ENCODE assay signal across 9 cellular contexts in the genomic region with DNA sequence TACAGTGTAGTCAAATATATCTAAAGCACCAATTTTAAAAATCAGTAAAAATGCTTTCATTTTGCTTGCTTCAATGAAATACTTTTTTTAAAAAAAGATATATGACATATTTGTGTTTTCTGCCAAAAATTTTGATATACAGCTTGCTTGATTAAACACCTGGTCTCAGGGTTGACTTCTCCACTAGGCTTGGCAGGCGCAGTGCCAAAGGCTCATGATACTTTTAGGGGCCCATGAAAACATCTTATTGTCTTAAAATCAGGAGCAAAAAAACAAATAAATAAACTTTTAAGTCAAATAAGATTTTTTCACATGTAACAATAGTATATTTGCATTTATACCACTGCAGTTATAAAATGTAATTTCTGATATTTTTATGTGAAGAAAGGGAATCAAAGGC.
"Had no signal": no experiment of that assay in that cellular context is flagged by ENCODE, and none has a peak within 500 bp of the region (broad histone marks: within the 10 kb centered on the region; RNA-seq: fewer than 3 reads in every experiment).

No MANE protein-coding gene starts in this region.

- H3K27ac ChIP-seq: GM23248 had no signal

- H3K9me3 ChIP-seq: HAP-1 had no signal

- H3K4me1 ChIP-seq: HAP-1 had no signal

- ATAC-seq: GM23338, HCT116 had no signal

- H3K4me3 ChIP-seq: GM23248, GM23338, HAP-1 had no signal

- DNase-seq: GM23248, GOT3, H7, H9, HCEC 1CT, HFFc6 had no signal
